11 cellular contexts compared by ENCODE assay signal in genomic region chr2:168635065-168635577, GRCh38.
DNase-seq lines count a peak whose midpoint lies in the region; FAIRE-seq and TF ChIP-seq lines count a peak whose summit lies in the region.
"Had no signal": no experiment of that assay in that cellular context is flagged by ENCODE, and none has a peak within 500 bp of the region (broad histone marks: within the 10 kb centered on the region; RNA-seq: fewer than 3 reads in every experiment).

No MANE protein-coding gene starts in this region.

- TF ChIP-seq CTCF in H9 (conservative IDR thresholded peaks at IDR 0.05) (0 out of 3 replicates have a peak, but pooled peaks have one; percentile 15), kidney (IDR thresholded peaks at IDR 0.05; ENCODE audit: borderline replicate concordance, extremely low read depth, insufficient read depth) (no peak), stomach (IDR thresholded peaks at IDR 0.05) (no peak), MCF 10A (IDR thresholded peaks at IDR 0.05; ENCODE audit: unreplicated experiment) (no peak), GM20000 (IDR thresholded peaks at IDR 0.05; ENCODE audit: extremely low read depth, missing control alignments) (no peak)

- H4K5ac ChIP-seq in H9 (ENCODE audit: insufficient read length, low read depth, low read length), result no peak overlapping the region

- H2BK120ac ChIP-seq in H9 (ENCODE audit: low read depth, low read length, poor library complexity, severe bottlenecking), result no peak overlapping the region

- peak; percentile 20 for TF ChIP-seq EP300 in stomach (IDR thresholded peaks at IDR 0.05)

- no peak overlapping the region for H2AK5ac ChIP-seq in H9 (ENCODE audit: insufficient read length, low read length)

- H3K9me3 ChIP-seq in H9 (ENCODE audit: control insufficient read depth, low read depth, low read length) (no peaks in the 10 kb centered on the region), kidney (ENCODE audit: control insufficient read depth in 1 of 2, low read length in 2 of 2) (no peaks in the 10 kb centered on the region), stomach (no peaks in the 10 kb centered on the region)

- H3K4me2 ChIP-seq in H9 (ENCODE audit: insufficient read depth, insufficient read length, low read length), result no peak overlapping the region

- H2BK15ac ChIP-seq in H9 (ENCODE audit: low read depth, low read length), result no peak overlapping the region

- WGBS in H9 (ENCODE audit: extremely low coverage, insufficient read length, low lambda C conversion rate), result no CpG with 5 or more reads among the region's 3 CpGs
- 23 to 37% (median 31%) methylated on average over 3 of the region's 3 CpGs for WGBS in stomach, 5 donors

- H3K4me1 ChIP-seq in H9 (ENCODE audit: insufficient read depth, low read length) (peaks cover 19% of the 10 kb centered on the region), kidney (ENCODE audit: control insufficient read depth in 1 of 2, insufficient read depth in 1 of 2, low read depth in 1 of 2, low read length in 2 of 2) (peaks cover 0 to 10% of the 10 kb centered on the region in 2 donors), stomach (peaks cover 22 to 74% (median 52%) of the 10 kb centered on the region in 4 donors)

- no peak overlapping the region for H3K4ac ChIP-seq in H9 (ENCODE audit: low read depth, low read length)

- no peaks in the 10 kb centered on the region for H3K79me2 ChIP-seq in H9 (ENCODE audit: insufficient read depth, low read length)

- no peaks in the 10 kb centered on the region for H3K79me1 ChIP-seq in H9 (ENCODE audit: insufficient read depth, low read depth, low read length, poor library complexity, severe bottlenecking)

- H3K56ac ChIP-seq in H9 (ENCODE audit: insufficient read length, low read depth, low read length), result no peak overlapping the region

- H3K4me3 Mint-ChIP-seq in H9 (no peak overlapping the region), MCF 10A (ENCODE audit: unreplicated experiment) (no peak overlapping the region)
- no peak overlapping the region for H3K4me3 Mint-ChIP-seq in T-helper 2 cell treated with Interferon-gamma antibody and Interleukin-4, amounts not matched to agents 5 μg/mL and 100 μg/mL, for 36 hours
- H3K4me3 Mint-ChIP-seq: activated naive CD4-positive, alpha-beta T cell treated with anti-CD3 and anti-CD28 coated beads, Interleukin-2, amount 50 U/mL, for 24 hours; HFFc6 had no signal

- H2AFZ ChIP-seq in H9 (ENCODE audit: low read length), result no peak overlapping the region

- H3K9me3 Mint-ChIP-seq in H9, result no peaks in the 10 kb centered on the region
- H3K9me3 Mint-ChIP-seq in T-helper 2 cell treated with Interferon-gamma antibody and Interleukin-4, amounts not matched to agents 5 μg/mL and 100 μg/mL, for 36 hours, result no peaks in the 10 kb centered on the region
- no peaks in the 10 kb centered on the region for H3K9me3 Mint-ChIP-seq in MCF 10A (ENCODE audit: unreplicated experiment)
- H3K9me3 Mint-ChIP-seq: activated naive CD4-positive, alpha-beta T cell treated with anti-CD3 and anti-CD28 coated beads, Interleukin-2, amount 50 U/mL, for 24 hours; HFFc6 had no signal

- H2BK20ac ChIP-seq in H9 (ENCODE audit: low read depth, low read length, poor library complexity, severe bottlenecking), result no peak overlapping the region

- H3K9ac ChIP-seq in H9 (ENCODE audit: extremely low read depth, insufficient read length, low read length) (no peak overlapping the region), kidney (ENCODE audit: low read length in 2 of 2) (no peak overlapping the region)

- H3K27ac ChIP-seq in H9 (ENCODE audit: insufficient read length, low read depth, low read length) (no peak overlapping the region), kidney (ENCODE audit: low read depth in 2 of 2, low read length in 2 of 2) (no peak overlapping the region), stomach (peak overlapping the region; percentile 5 to 84 (median 78))

- DNase-seq in H9 (peak; percentile 32), astrocyte of the hippocampus (ENCODE audit: low read depth, low spot score) (peak; percentile 28), kidney (peak; percentile 89), stomach (peak; percentile 45), GM19240 (ENCODE audit: insufficient read length, low spot score) (no peak), MCF 10A (ENCODE audit: unreplicated experiment) (no peak), GM20000 (ENCODE audit: low spot score) (no peak)
- DNase-seq in T-helper 2 cell treated with Interferon-gamma antibody and Interleukin-4, amounts not matched to agents 5 μg/mL and 100 μg/mL, for 36 hours (ENCODE audit: low spot score), result no peak
- DNase-seq: HFFc6 had no signal

- H3K36me3 Mint-ChIP-seq in H9 (ENCODE audit: insufficient read depth in 1 of 3, low read depth in 3 of 3) (no peaks in the 10 kb centered on the region), MCF 10A (ENCODE audit: insufficient read depth, unreplicated experiment) (peaks cover 9% of the 10 kb centered on the region)
- H3K36me3 Mint-ChIP-seq in T-helper 2 cell treated with Interferon-gamma antibody and Interleukin-4, amounts not matched to agents 5 μg/mL and 100 μg/mL, for 36 hours (ENCODE audit: low read depth), result peaks cover 2% of the 10 kb centered on the region

- H3K4me1 Mint-ChIP-seq in H9, result peaks cover 37 to 43% of the 10 kb centered on the region in 2 experiments
- peaks cover 3% of the 10 kb centered on the region for H3K4me1 Mint-ChIP-seq in T-helper 2 cell treated with Interferon-gamma antibody and Interleukin-4, amounts not matched to agents 5 μg/mL and 100 μg/mL, for 36 hours (ENCODE audit: low read depth)
- peaks cover 6% of the 10 kb centered on the region for H3K4me1 Mint-ChIP-seq in MCF 10A (ENCODE audit: insufficient read depth, unreplicated experiment)

- H2BK5ac ChIP-seq in H9 (ENCODE audit: insufficient read length, low read length), result no peak overlapping the region

- CTCF ChIA-PET in MCF 10A (lab: Yijun Ruan, JAX), result interaction anchor here (1.0 kb wide), 1 partner anchor 283 kb away, joined by 3 read pairs; no protein-coding TSS in a partner anchor

- H3K27me3 ChIP-seq in H9 (ENCODE audit: insufficient read depth, low read length), result no peaks in the 10 kb centered on the region
- H3K27me3 ChIP-seq in stomach, result no peaks in the 10 kb centered on the region

- no peak overlapping the region for H3T11ph ChIP-seq in H9 (ENCODE audit: low read length)

- H3K27ac Mint-ChIP-seq in H9 (peak overlapping the region in 2 of 3 experiments; percentile 22 to 54; a peak in 3 of 7 replicates), MCF 10A (ENCODE audit: low read depth, unreplicated experiment) (no peak overlapping the region)
- no peak overlapping the region for H3K27ac Mint-ChIP-seq in T-helper 2 cell treated with Interferon-gamma antibody and Interleukin-4, amounts not matched to agents 5 μg/mL and 100 μg/mL, for 36 hours
- H3K27ac Mint-ChIP-seq: activated naive CD4-positive, alpha-beta T cell treated with anti-CD3 and anti-CD28 coated beads, Interleukin-2, amount 50 U/mL, for 24 hours; HFFc6 had no signal

- H3K4me3 ChIP-seq in kidney (ENCODE audit: low read length in 2 of 2) (no peak overlapping the region), stomach (no peak overlapping the region)

- BruUV-seq in MCF 10A (replicated peaks; lab: Mats Ljungman, UMichigan), result no TSS peak

- no peaks in the 10 kb centered on the region for H4K20me1 ChIP-seq in H9 (ENCODE audit: control insufficient read depth, insufficient read depth, insufficient read length)

- POLR2A ChIA-PET in MCF 10A (lab: Yijun Ruan, JAX), result interaction anchor here (0.6 to 0.7 kb wide), 3 partner anchors 25 to 567 kb away, joined by 3 to 4 read pairs (median 3); no protein-coding TSS in a partner anchor

- no peak overlapping the region for H3K18ac ChIP-seq in H9 (ENCODE audit: insufficient read length, low read depth, low read length)

- H3K36me3 ChIP-seq in kidney (ENCODE audit: control insufficient read depth in 1 of 2, insufficient read depth in 2 of 2, low read length in 2 of 2) (no peaks in the 10 kb centered on the region), stomach (no peaks in the 10 kb centered on the region)

- H3K23ac ChIP-seq in H9 (ENCODE audit: insufficient read length, low read depth, low read length), result no peak overlapping the region

- no peak overlapping the region for H3K14ac ChIP-seq in H9 (ENCODE audit: insufficient read depth, low read length)

- H3K27me3 Mint-ChIP-seq in H9 (ENCODE audit: low read depth) (no peaks in the 10 kb centered on the region), MCF 10A (ENCODE audit: insufficient read depth, unreplicated experiment) (no peaks in the 10 kb centered on the region)
- no peaks in the 10 kb centered on the region for H3K27me3 Mint-ChIP-seq in T-helper 2 cell treated with Interferon-gamma antibody and Interleukin-4, amounts not matched to agents 5 μg/mL and 100 μg/mL, for 36 hours (ENCODE audit: low read depth)
- H3K27me3 Mint-ChIP-seq: activated naive CD4-positive, alpha-beta T cell treated with anti-CD3 and anti-CD28 coated beads, Interleukin-2, amount 50 U/mL, for 24 hours had no signal

- H4K91ac ChIP-seq in H9 (ENCODE audit: insufficient read length, low read depth, low read length), result no peak overlapping the region

- no peak for TF ChIP-seq POLR2A in stomach (IDR thresholded peaks at IDR 0.05)

- H2BK12ac ChIP-seq in H9 (ENCODE audit: insufficient read length, low read depth, low read length), result no peak overlapping the region

- FAIRE-seq in kidney (lab: Jason Lieb, UNC), result no peak
- FAIRE-seq: G401.6 had no signal

- no peak overlapping the region for H4K8ac ChIP-seq in H9 (replicated peaks; ENCODE audit: insufficient read length, low read depth, low read length)

- intact Hi-C loops in kidney (cut with DNase I), result no loop called here
- intact Hi-C loops in stomach (cut with DNase I; ENCODE audit: low total_unique reads), result no loop called here
- intact Hi-C loops in MCF 10A (cut with micrococcal nuclease), result no loop called here

- H3K23me2 ChIP-seq in H9 (ENCODE audit: insufficient read length, low read depth, low read length, poor library complexity, severe bottlenecking), result no peaks in the 10 kb centered on the region

Comparison
In these comparisons a context has a peak if more than half of its experiments do, and no peak if none do; other contexts are left out.
1. DNase-seq: peak in H9 (single experiment), astrocyte of the hippocampus (single experiment), kidney (single experiment) and stomach (single experiment); none in T-helper 2 cell treated with Interferon-gamma antibody and Interleukin-4, amounts not matched to agents 5 μg/mL and 100 μg/mL, for 36 hours (single experiment), GM19240 (single experiment), MCF 10A (single experiment) and GM20000 (single experiment).
2. H3K27ac ChIP-seq: peak in stomach (5 of 5); none in H9 (single experiment) and kidney (0 of 2).
3. H3K27ac Mint-ChIP-seq: peak in H9 (2 of 3); none in T-helper 2 cell treated with Interferon-gamma antibody and Interleukin-4, amounts not matched to agents 5 μg/mL and 100 μg/mL, for 36 hours (single experiment) and MCF 10A (single experiment).